18 cellular contexts compared by ENCODE assay signal in the genomic region with DNA sequence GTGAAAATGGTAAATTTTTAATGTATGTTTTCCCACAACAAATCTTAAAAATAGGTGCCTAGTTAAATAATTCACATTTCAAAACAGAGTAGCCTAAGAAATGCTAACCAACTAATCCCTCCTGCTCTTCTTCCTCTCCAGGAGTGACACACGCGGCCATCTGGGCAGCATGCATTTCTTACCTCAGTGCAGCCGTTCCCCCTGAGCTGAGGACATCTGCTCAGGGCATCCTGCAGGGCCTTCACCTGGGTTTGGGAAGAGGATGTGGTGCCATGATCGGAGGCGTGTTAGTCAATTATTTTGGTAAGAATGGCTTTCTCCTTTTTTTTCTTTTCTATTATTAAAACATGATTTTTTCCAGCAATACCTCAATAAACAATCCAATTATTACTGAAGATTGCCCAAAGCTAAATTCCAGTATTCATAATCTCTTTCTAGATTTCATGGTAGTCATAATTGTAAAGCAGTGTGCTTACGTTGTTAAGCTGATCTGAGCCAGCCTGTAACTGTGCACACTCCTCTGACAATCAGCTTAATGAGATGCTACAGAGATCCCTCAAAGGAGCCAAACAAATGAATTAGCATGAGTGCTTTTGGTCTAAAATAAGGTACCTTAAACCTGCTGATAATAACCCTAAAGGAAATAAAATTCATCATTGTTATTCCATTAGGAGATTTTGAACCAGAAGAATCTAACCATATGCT.
"Had no signal": no experiment of that assay in that cellular context is flagged by ENCODE, and none has a peak within 500 bp of the region (broad histone marks: within the 10 kb centered on the region; RNA-seq: fewer than 3 reads in every experiment).

No MANE protein-coding gene starts in this region.

- ATAC-seq: effector memory CD8-positive, alpha-beta T cell; gastrocnemius medialis; left cardiac atrium; lower lobe of right lung; mucosa of descending colon; natural killer cell; sciatic nerve had no signal

- DNase-seq: effector memory CD8-positive, alpha-beta T cell; gastrocnemius medialis; immature natural killer cell; left cardiac atrium; left ventricle myocardium inferior; lower lobe of right lung; mucosa of descending colon; natural killer cell; posterior cingulate gyrus; spleen; stimulated activated CD4-positive, alpha-beta T cell treated with anti-CD3 and anti-CD28 coated beads, Interleukin-2, amount 100 ng/mL, for 24 hours; stimulated activated CD4-positive, alpha-beta T cell treated with anti-CD3 and anti-CD28 coated beads, Interleukin-4, amount 100 ng/mL, for 4 hours; stimulated activated naive CD4-positive, alpha-beta T cell; stomach; trophoblast cell had no signal

- H3K4me3 Mint-ChIP-seq: dendritic cell treated with granulocyte-macrophage colony-stimulating factor and Interleukin-4, amounts not matched to agents 40 ng/mL and 50 ng/mL, for 4 days; effector memory CD8-positive, alpha-beta T cell; immature natural killer cell; natural killer cell; neural crest cell had no signal

- H3K27ac Mint-ChIP-seq: dendritic cell treated with granulocyte-macrophage colony-stimulating factor and Interleukin-4, amounts not matched to agents 40 ng/mL and 50 ng/mL, for 4 days; natural killer cell had no signal
